ENCODE assay signal across 8 cellular contexts in genomic region chr11:66727282-66727882, GRCh38. TPM values are rescaled to one million over a fixed set of nuclear protein-coding genes. Genes with fewer than 3 reads are reported as not detected.
DNase-seq lines count a peak whose midpoint lies in the region; ATAC-seq, FAIRE-seq and TF ChIP-seq lines count a peak whose summit lies in the region.

No MANE protein-coding gene starts in this region.

- H3K9me1 ChIP-seq in K562 (ENCODE audit: control insufficient read depth, insufficient read depth, low read length): no peaks in the 10 kb centered on the region

- H2AFZ ChIP-seq in PC-9 (peak overlapping the region; percentile 97), K562 (ENCODE audit: low read depth, low read length) (peak overlapping the region; percentile 71)

- H3K9me3 ChIP-seq in PC-9 (ENCODE audit: insufficient read depth, low read depth): no peaks in the 10 kb centered on the region
- no peaks in the 10 kb centered on the region for H3K9me3 ChIP-seq in K562 (replicated peaks; ENCODE audit: control insufficient read depth, insufficient read depth, low read depth, low read length)

- H3K27ac ChIP-seq in PC-9 (no peak overlapping the region), K562 (ENCODE audit: extremely low read depth, low read depth, low read length) (peak overlapping the region; percentile 75)

- in situ Hi-C loops in K562 (cut with MboI) (no loop called here), GM13977 (cut with MboI; ENCODE audit: low pct_unique_long_range_greater_than_20kb, low sequenced_read_pairs, unreplicated experiment) (no loop called here)

- peaks cover 6% of the 10 kb centered on the region; the same call in 1 of the 2 replicates for H3K27me3 ChIP-seq in PC-9 (ENCODE audit: insufficient read depth, low read depth)
- 0 out of 5 replicates have a peak, but pooled peaks cover 0 to 3% of the 10 kb centered on the region in 2 experiments for H3K27me3 ChIP-seq in K562 (ENCODE audit: control insufficient read depth in 2 of 2, insufficient read depth in 2 of 2, low read length in 2 of 2)

- CTCF ChIA-PET in activated CD4-positive, alpha-beta T cell treated with anti-CD3 and anti-CD28 coated beads for 36 hours (lab: Charles Lee): interaction anchor here (1.3 kb wide), 1 partner anchor 8 kb away, joined by 3 read pairs; no protein-coding TSS in a partner anchor
- CTCF ChIA-PET in PC-9 (lab: Charles Lee): no interaction called here
- CTCF ChIA-PET in K562 (lab: Yijun Ruan, JAX; ENCODE audit: low intra/inter-chr PET ratio): no interaction called here

- no peak for FAIRE-seq in K562 (lab: Jason Lieb, UNC)

- H3F3A ChIP-seq in PC-9 (ENCODE audit: insufficient read depth, low read depth): peaks cover 21% of the 10 kb centered on the region; the same call in 1 of the 2 replicates

- H3K27me3 Mint-ChIP-seq in activated CD4-positive, alpha-beta T cell treated with anti-CD3 and anti-CD28 coated beads for 36 hours: peaks cover 44% of the 10 kb centered on the region

- no peak overlapping the region for H3K27ac Mint-ChIP-seq in activated CD4-positive, alpha-beta T cell treated with anti-CD3 and anti-CD28 coated beads for 36 hours

- H4K20me1 ChIP-seq in PC-9 (ENCODE audit: insufficient read depth) (no peaks in the 10 kb centered on the region), K562 (replicated peaks; ENCODE audit: control insufficient read depth, insufficient read depth, low read length) (no peaks in the 10 kb centered on the region; the same call in 1 of the 2 replicates)

- H3K9ac ChIP-seq in K562 (ENCODE audit: insufficient read depth in 1 of 2, low read depth in 2 of 2, low read length in 2 of 2): peak overlapping the region; percentile 76 to 89

- peak; percentile 47 for ATAC-seq in activated CD4-positive, alpha-beta T cell treated with anti-CD3 and anti-CD28 coated beads for 36 hours
- peak; percentile 72 for ATAC-seq in K562
- ATAC-seq in HG03342 (IDR thresholded peaks at IDR 0.05; ENCODE audit: unreplicated experiment): no peak

- no peaks in the 10 kb centered on the region for H3K9me3 Mint-ChIP-seq in activated CD4-positive, alpha-beta T cell treated with anti-CD3 and anti-CD28 coated beads for 36 hours (ENCODE audit: low read depth)

- TF ChIP-seq RAD21 in K562 (CRISPR knock-in tag; conservative IDR thresholded peaks at IDR 0.05 in 1 of 2, IDR thresholded peaks at IDR 0.05 in 1 of 2): no peak

- TF ChIP-seq EP300 in K562 (IDR thresholded peaks at IDR 0.05; ENCODE audit: low read length): no peak

- H3K79me2 ChIP-seq in PC-9 (ENCODE audit: low read depth) (0 out of 2 replicates have a peak, but pooled peaks cover 2% of the 10 kb centered on the region), K562 (ENCODE audit: control insufficient read depth, insufficient read depth, low read length) (peaks cover 22% of the 10 kb centered on the region)

- H3K4me2 ChIP-seq in PC-9: peak overlapping the region; percentile 99
- H3K4me2 ChIP-seq in K562 (ENCODE audit: insufficient read depth, low read length): peak overlapping the region; percentile 82

- H3K36me3 ChIP-seq in PC-9 (ENCODE audit: low read depth) (no peaks in the 10 kb centered on the region), K562 (ENCODE audit: control insufficient read depth, insufficient read depth, low read length) (0 out of 3 replicates have a peak, but pooled peaks cover 3% of the 10 kb centered on the region)

- intact Hi-C loops in activated CD4-positive, alpha-beta T cell treated with anti-CD3 and anti-CD28 coated beads for 36 hours (cut with DNase I, micrococcal nuclease): loop anchor here in 1 of 2 experiments (1.0 kb wide), 1 partner anchor 17 kb away; a partner anchor contains a TSS
- intact Hi-C loops in PC-9 (cut with micrococcal nuclease; ENCODE audit: unreplicated experiment) (loop anchor here (2.0 kb wide), 1 partner anchor 15 kb away; no protein-coding TSS in a partner anchor), K562 (cut with micrococcal nuclease) (no loop called here)

- no peaks in the 10 kb centered on the region for H3K36me3 Mint-ChIP-seq in activated CD4-positive, alpha-beta T cell treated with anti-CD3 and anti-CD28 coated beads for 36 hours (ENCODE audit: low read depth)

- no TSS peak for BruUV-seq in PC-9 (replicated peaks; lab: Mats Ljungman, UMichigan)
- no TSS peak for BruUV-seq in K562 (replicated peaks; lab: Mats Ljungman, UMichigan)

- H3K4me1 ChIP-seq in PC-9 (replicated peaks; ENCODE audit: insufficient read depth) (peaks cover 18% of the 10 kb centered on the region), K562 (replicated peaks in 1 of 2; ENCODE audit: control insufficient read depth in 2 of 2, insufficient read depth in 2 of 2, low read length in 2 of 2) (peaks cover 24 to 34% of the 10 kb centered on the region in 2 experiments; a peak in 4 of 5 replicates)

- H3K4me3 Mint-ChIP-seq in activated CD4-positive, alpha-beta T cell treated with anti-CD3 and anti-CD28 coated beads for 36 hours: peak overlapping the region; percentile 56

- TF ChIP-seq CTCF in PC-9 (conservative IDR thresholded peaks at IDR 0.05) (no peak), K562 (IDR thresholded peaks at IDR 0.05 in 2 of 3, conservative IDR thresholded peaks at IDR 0.05 in 1 of 3; ENCODE audit: insufficient read depth in 2 of 3, low read depth in 1 of 3, low read length in 3 of 3) (no peak), GM13977 (IDR thresholded peaks at IDR 0.05; ENCODE audit: extremely low read depth, insufficient read depth, missing control alignments) (no peak)

- no peaks in the 10 kb centered on the region for H3K9me2 ChIP-seq in PC-9 (ENCODE audit: insufficient read depth)

- peaks cover 11% of the 10 kb centered on the region for H3K4me1 Mint-ChIP-seq in activated CD4-positive, alpha-beta T cell treated with anti-CD3 and anti-CD28 coated beads for 36 hours

- peak overlapping the region; percentile 74 for H3K4me3 ChIP-seq in PC-9
- peak overlapping the region; percentile 51 for H3K4me3 ChIP-seq in K562

- WGBS in K562 (ENCODE audit: insufficient coverage, low coverage, missing lambda C conversion rate): under 1% methylated on average over 35 of the region's 58 CpGs

- peak; percentile 70 for TF ChIP-seq POLR2A in K562 (conservative IDR thresholded peaks at IDR 0.05)

- POLR2A ChIA-PET in activated CD4-positive, alpha-beta T cell treated with anti-CD3 and anti-CD28 coated beads for 36 hours (lab: Charles Lee): no interaction called here
- POLR2A ChIA-PET in PC-9 (lab: Charles Lee; ENCODE audit: unreplicated experiment) (no interaction called here), K562 (lab: Yijun Ruan, JAX) (interaction anchor here (0.6 to 1.9 kb wide), 4 partner anchors 9 to 28 kb away, joined by 3 to 10 read pairs (median 4); no protein-coding TSS in a partner anchor)

- DNase-seq in activated CD4-positive, alpha-beta T cell treated with anti-CD3 and anti-CD28 coated beads for 36 hours: peak; percentile 45
- no peak for DNase-seq in activated CD4-positive, alpha-beta T cell treated with anti-CD3 and anti-CD28 coated beads for 1 hour
- no peak for DNase-seq in PC-9
- DNase-seq in K562 (ENCODE audit: extremely low read depth in 1 of 4, low spot score in 3 of 4): peak; percentile 60 to 81 (median 74)
- peak; percentile 31 for DNase-seq in iris pigment epithelial cell (ENCODE audit: low read depth)
- DNase-seq in stimulated activated CD4-positive, alpha-beta T cell treated with anti-CD3 and anti-CD28 coated beads, Interleukin-4, amount 100 ng/mL, for 4 hours: peak; percentile 13 to 17
- DNase-seq in GM13977 (ENCODE audit: low spot score): no peak

RNA-seq across cellular contexts. Expression of gene SPTBN2, which starts 1.6 kb away (rescaled TPM):
- total RNA-seq in activated CD4-positive, alpha-beta T cell treated with anti-CD3 and anti-CD28 coated beads for 36 hours: 1 to 10 TPM; 1.3 to 1.6 TPM
- total RNA-seq in PC-9 (2021): 51.0 and 66.8 TPM in 2 replicates
- 38.7 and 79.0 TPM in 2 replicates for total RNA-seq in K562 (2011; cell fraction: chromatin; rRNA removed; ENCODE audit: low replicate concordance)
- 36.8 and 51.9 TPM in 2 replicates for total RNA-seq in K562 (2011; cell fraction: nucleolus; rRNA removed)
- 19.7 and 37.4 TPM in 2 replicates for total RNA-seq in K562 (2011; cell fraction: nucleoplasm; rRNA removed)
- total RNA-seq in K562 (2014; rRNA removed): 56.5 and 65.5 TPM in 2 replicates
- total RNA-seq in K562 (2014; rRNA removed; fragmentation: Illumina TruSeq; extraction: Trizol): 9.2 and 15.2 TPM in 2 replicates
- total RNA-seq in K562 (2015; rRNA removed; fragmentation: Illumina TruSeq; extraction: Trizol): 25.5 and 25.6 TPM in 2 replicates
- total RNA-seq in K562 (2021): 50.0 and 55.6 TPM in 2 replicates
- polyA plus RNA-seq in K562 (2011; rRNA removed): 12.1 and 15.3 TPM in 2 replicates
- polyA plus RNA-seq in K562 (2011; cell fraction: cytosol; rRNA removed): 14.8 and 18.5 TPM in 2 replicates
- 45.3 and 54.6 TPM in 2 replicates for polyA plus RNA-seq in K562 (2011; cell fraction: nucleus; rRNA removed)
- 34.5 and 42.4 TPM in 2 replicates for polyA plus RNA-seq in K562 (2012)
- polyA plus RNA-seq in K562 (2014; fragmentation: Illumina TruSeq; extraction: Trizol): 19.7 and 33.5 TPM in 2 replicates
- polyA plus RNA-seq in K562 (2014; fragmentation: Nextera tagmentation; extraction: Ambion mirVana): under 1 TPM; 0.38 to 0.49 TPM
- 31.4 and 33.3 TPM in 2 replicates for polyA plus RNA-seq in K562 (2014; rRNA removed)
- polyA minus RNA-seq in K562 (2011; rRNA and poly(A)+ RNA removed): 15.2 and 22.3 TPM in 2 replicates
- polyA minus RNA-seq in K562 (2011; cell fraction: cytosol; rRNA and poly(A)+ RNA removed): 22.2 and 30.1 TPM in 2 replicates
- polyA minus RNA-seq in K562 (2011; cell fraction: nucleus; rRNA and poly(A)+ RNA removed): 10.4 and 25.8 TPM in 2 replicates

RNA-seq across cellular contexts. Expression of gene RBM4B, which starts 49.7 kb away (rescaled TPM):
- 10 to 100 TPM; 14.7 to 14.8 TPM for total RNA-seq in activated CD4-positive, alpha-beta T cell treated with anti-CD3 and anti-CD28 coated beads for 36 hours
- total RNA-seq in PC-9 (2021) (17.8 and 24.8 TPM in 2 replicates), K562 (2014; rRNA removed) (14.6 and 16.1 TPM in 2 replicates), K562 (2014; rRNA removed; fragmentation: Illumina TruSeq; extraction: Trizol) (18.8 and 19.9 TPM in 2 replicates), K562 (2015; rRNA removed; fragmentation: Illumina TruSeq; extraction: Trizol) (23.3 and 23.8 TPM in 2 replicates), K562 (2021) (16.9 and 17.8 TPM in 2 replicates)
- total RNA-seq in K562 (2011; cell fraction: chromatin; rRNA removed; ENCODE audit: low replicate concordance): 71.9 and 81.9 TPM in 2 replicates
- total RNA-seq in K562 (2011; cell fraction: nucleolus; rRNA removed): 44.4 and 49.7 TPM in 2 replicates
- total RNA-seq in K562 (2011; cell fraction: nucleoplasm; rRNA removed): 60.9 and 75.6 TPM in 2 replicates
- polyA plus RNA-seq in K562 (2011; rRNA removed) (39.5 and 39.9 TPM in 2 replicates), K562 (2014; fragmentation: Illumina TruSeq; extraction: Trizol) (22.4 and 23.7 TPM in 2 replicates), K562 (2014; fragmentation: Nextera tagmentation; extraction: Ambion mirVana) (10 to 100 TPM; 29.7 to 32.3 TPM), K562 (2014; rRNA removed) (31.7 and 33.0 TPM in 2 replicates)
- 21.2 and 30.5 TPM in 2 replicates for polyA plus RNA-seq in K562 (2011; cell fraction: cytosol; rRNA removed)
- polyA plus RNA-seq in K562 (2011; cell fraction: nucleus; rRNA removed): 108 and 136 TPM in 2 replicates
- 19.0 and 22.8 TPM in 2 replicates for polyA plus RNA-seq in K562 (2012)
- polyA minus RNA-seq in K562 (2011; rRNA and poly(A)+ RNA removed): 25.3 and 29.5 TPM in 2 replicates
- polyA minus RNA-seq in K562 (2011; cell fraction: cytosol; rRNA and poly(A)+ RNA removed): 7.0 and 8.5 TPM in 2 replicates
- 18.6 and 29.1 TPM in 2 replicates for polyA minus RNA-seq in K562 (2011; cell fraction: nucleus; rRNA and poly(A)+ RNA removed)

Comparison
In these comparisons a context has a peak if more than half of its experiments do, and no peak if none do; other contexts are left out.
1. DNase-seq: peak in activated CD4-positive, alpha-beta T cell treated with anti-CD3 and anti-CD28 coated beads for 36 hours (single experiment), K562 (4 of 4), iris pigment epithelial cell (single experiment) and stimulated activated CD4-positive, alpha-beta T cell treated with anti-CD3 and anti-CD28 coated beads, Interleukin-4, amount 100 ng/mL, for 4 hours (2 of 2); none in activated CD4-positive, alpha-beta T cell treated with anti-CD3 and anti-CD28 coated beads for 1 hour (single experiment), PC-9 (0 of 2) and GM13977 (single experiment).